ENCODE assay signal across 8 cellular contexts in the genomic region with DNA sequence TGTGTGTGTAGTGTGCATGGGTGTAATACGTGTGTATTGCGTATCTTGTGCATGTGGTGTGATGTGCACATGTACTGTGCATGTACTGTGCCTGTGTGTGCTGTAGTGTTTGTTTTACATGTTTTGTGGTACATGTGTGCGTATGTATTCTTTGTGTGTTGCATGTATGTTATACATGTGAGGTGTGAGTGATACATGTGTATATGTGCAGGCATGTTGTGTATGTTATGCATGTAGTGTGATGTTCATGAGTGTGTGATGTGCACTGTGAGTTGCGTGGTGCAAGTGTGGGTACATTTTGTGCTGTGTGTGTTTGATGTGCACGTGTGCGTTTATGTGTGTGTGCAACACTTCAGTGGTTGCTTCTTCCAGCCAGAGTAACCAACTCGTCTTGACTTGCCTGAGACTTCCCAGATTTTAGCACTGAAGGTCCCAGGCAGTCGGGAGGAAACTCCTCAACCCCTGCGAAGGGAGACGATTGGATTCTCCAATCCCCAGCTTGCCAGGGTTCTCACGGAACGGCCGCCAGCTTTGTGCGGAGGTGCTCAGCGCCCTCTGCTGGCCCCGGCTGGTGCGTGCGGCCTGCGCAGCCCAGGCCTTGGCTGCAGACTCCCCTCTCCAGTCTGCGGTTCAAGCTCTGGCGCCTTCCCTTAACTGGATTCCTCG. TPM values are rescaled to one million over a fixed set of nuclear protein-coding genes. Genes with fewer than 3 reads are reported as not detected.
DNase-seq lines count a peak whose midpoint lies in the region; ATAC-seq and TF ChIP-seq lines count a peak whose summit lies in the region.

No MANE protein-coding gene starts in this region.

- no peak overlapping the region for H3K9ac ChIP-seq in BLaER1

- intact Hi-C loops in head of caudate nucleus (cut with DNase I), result loop anchor here (2.0 kb wide), 1 partner anchor 129 kb away; no protein-coding TSS in a partner anchor
- intact Hi-C loops in vagina (cut with DNase I), result loop anchor here (2.0 to 5.0 kb wide), 3 partner anchors 36 to 129 kb away; no protein-coding TSS in a partner anchor

- no peaks in the 10 kb centered on the region for H4K20me1 ChIP-seq in BLaER1

- H3K4me1 ChIP-seq in BLaER1, result peaks cover 7% of the 10 kb centered on the region; the same call in 1 of the 2 replicates
- peaks cover 49% of the 10 kb centered on the region for H3K4me1 ChIP-seq in vagina

- peak; percentile 75 for DNase-seq in NCI-H226
- DNase-seq in activated effector memory CD4-positive, alpha-beta T cell treated with Interleukin-2 at 50 U/mL for 16 hours, result peak; percentile 37
- DNase-seq in head of caudate nucleus, result peak; percentile 73 to 96 (median 90)
- DNase-seq in pulmonary artery endothelial cell (ENCODE audit: low read depth, low spot score), result peak; percentile 36
- peak in 1 of 2 donors; percentile 87 for DNase-seq in vagina (ENCODE audit: extremely low spot score in 2 of 2)
- DNase-seq in GF-D8 (lab: John Stamatoyannopoulos, UW), result no peak

- no peaks in the 10 kb centered on the region for H3K9me3 ChIP-seq in BLaER1
- H3K9me3 ChIP-seq in vagina, result no peaks in the 10 kb centered on the region

- TF ChIP-seq CTCF in vagina (IDR thresholded peaks at IDR 0.05), result peak; percentile 81 to 94 (median 94)

- peak overlapping the region; percentile 21; the same call in 1 of the 2 replicates for H3K4me2 ChIP-seq in BLaER1

- no peak overlapping the region for H3K4me3 ChIP-seq in BLaER1
- peak overlapping the region; percentile 47 to 48 for H3K4me3 ChIP-seq in vagina

- no peaks in the 10 kb centered on the region for H3K36me3 ChIP-seq in BLaER1
- H3K36me3 ChIP-seq in vagina, result no peaks in the 10 kb centered on the region

- H3K27ac ChIP-seq in BLaER1 (no peak overlapping the region), vagina (no peak overlapping the region)

- ATAC-seq in GM21528 (IDR thresholded peaks at IDR 0.05; ENCODE audit: low FRiP score, unreplicated experiment), result peak; percentile 57

- TF ChIP-seq POLR2A in vagina (IDR thresholded peaks at IDR 0.05), result no peak

- H3K27me3 ChIP-seq in BLaER1, result no peaks in the 10 kb centered on the region
- H3K27me3 ChIP-seq in vagina, result no peaks in the 10 kb centered on the region

RNA-seq across cellular contexts. Expression of a gene that starts 3.6 kb away (rescaled TPM):
- 18.8 and 97.1 TPM in 2 replicates for total RNA-seq in pulmonary artery endothelial cell
- total RNA-seq in vagina, result 225 TPM
